ENCODE assay signal across 8 cellular contexts in the genomic region with DNA sequence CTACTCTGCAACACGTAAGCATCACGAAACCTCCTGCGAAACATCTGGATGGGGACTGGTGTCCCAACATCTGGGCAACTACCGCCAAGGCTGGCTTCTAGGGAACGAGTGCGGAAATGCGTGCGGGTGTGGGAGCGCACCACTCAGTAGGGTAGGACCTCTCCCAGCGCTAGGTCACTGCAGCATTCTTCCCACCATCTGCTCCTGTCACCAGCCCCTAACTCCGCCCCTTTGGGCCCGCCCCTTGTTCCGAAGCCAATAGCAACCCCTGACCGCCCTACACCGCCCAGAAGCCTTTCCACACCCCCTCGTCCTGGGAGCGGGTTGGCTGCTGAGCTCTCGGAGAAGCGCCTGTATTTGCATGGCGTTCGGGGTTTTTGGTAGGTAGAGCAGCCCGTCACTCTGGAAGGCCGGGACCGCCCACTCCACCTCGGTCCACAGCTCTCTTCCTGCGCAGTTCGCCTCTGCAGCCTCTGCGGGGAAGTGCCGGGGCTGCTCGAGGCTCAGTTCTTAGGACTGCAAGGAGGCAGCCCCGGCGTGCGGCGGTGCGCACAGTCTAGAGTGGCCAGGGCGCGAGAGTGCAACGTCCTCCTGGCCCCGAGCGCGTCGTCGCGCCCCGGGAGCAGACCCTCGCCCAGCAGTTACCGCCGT. TPM values are rescaled to one million over a fixed set of nuclear protein-coding genes. Genes with fewer than 3 reads are reported as not detected.
DNase-seq lines count a peak whose midpoint lies in the region; ATAC-seq and TF ChIP-seq lines count a peak whose summit lies in the region.

A gene (plus strand): TSS at position 454 of the 651 bp plus-strand sequence. CDS start 438 bp downstream, outside the sequence.

- H2AK5ac ChIP-seq in H9 (ENCODE audit: insufficient read length, low read length), result no peak within 1 kb of the TSS

- H3K4me2 ChIP-seq in H9 (ENCODE audit: insufficient read depth, insufficient read length, low read length), result peak within 1 kb of the TSS; percentile 94

- no peak within 1 kb of the TSS for H3K4ac ChIP-seq in H9 (ENCODE audit: low read depth, low read length)

- no peak within 1 kb of the TSS for H2BK120ac ChIP-seq in H9 (ENCODE audit: low read depth, low read length, poor library complexity, severe bottlenecking)

- no peak within 1 kb of the TSS for H2AFZ ChIP-seq in H9 (ENCODE audit: low read length)

- ATAC-seq in activated naive CD4-positive, alpha-beta T cell treated with anti-CD3 and anti-CD28 coated beads, Interleukin-2, amount 50 U/mL, for 72 hours, result peak; percentile 84 to 86

- H3K36me3 Mint-ChIP-seq in H9 (ENCODE audit: insufficient read depth in 1 of 3, low read depth in 3 of 3) (no peaks in the 10 kb centered on the region; a peak in 1 of 7 replicates), glutamatergic neuron (ENCODE audit: unreplicated experiment) (peaks cover 7% of the 10 kb centered on the region)
- H3K36me3 Mint-ChIP-seq in activated naive CD4-positive, alpha-beta T cell treated with anti-CD3 and anti-CD28 coated beads, Interleukin-2, amount 50 U/mL, for 72 hours, result peaks cover 12 to 28% of the 10 kb centered on the region in 2 donors

- peak within 1 kb of the TSS; percentile 69 to 92 for H3K4me3 Mint-ChIP-seq in H9
- peak within 1 kb of the TSS; percentile 93 for H3K4me3 Mint-ChIP-seq in glutamatergic neuron (ENCODE audit: unreplicated experiment)

- no peak within 1 kb of the TSS for H3K56ac ChIP-seq in H9 (ENCODE audit: insufficient read length, low read depth, low read length)

- peak within 1 kb of the TSS; percentile 6 for H3K9ac ChIP-seq in H9 (ENCODE audit: extremely low read depth, insufficient read length, low read length)

- no peak for TF ChIP-seq EP300 in suprapubic skin (IDR thresholded peaks at IDR 0.05)

- DNase-seq in G401 (ENCODE audit: low spot score), result peak; percentile 95
- DNase-seq in H9, result peak; percentile 100
- DNase-seq in MG63, result peak; percentile 99
- peak; percentile 97 for DNase-seq in SKM-1 (lab: John Stamatoyannopoulos, UW; ENCODE audit: unreplicated experiment)
- DNase-seq in activated naive CD4-positive, alpha-beta T cell treated with anti-CD3 and anti-CD28 coated beads, Interleukin-2, amount 50 U/mL, for 72 hours (ENCODE audit: low spot score in 2 of 2), result peak; percentile 98 to 99
- peak; percentile 100 for DNase-seq in glutamatergic neuron
- peak; percentile 83 for DNase-seq in occipital lobe (lab: John Stamatoyannopoulos, UW)
- peak; percentile 99 for DNase-seq in suprapubic skin (ENCODE audit: low spot score in 2 of 2)

- no peak within 1 kb of the TSS for H3K27ac Mint-ChIP-seq in H9
- H3K27ac Mint-ChIP-seq in activated naive CD4-positive, alpha-beta T cell treated with anti-CD3 and anti-CD28 coated beads, Interleukin-2, amount 50 U/mL, for 72 hours, result peak within 1 kb of the TSS; percentile 87 to 89
- peak within 1 kb of the TSS; percentile 57 for H3K27ac Mint-ChIP-seq in glutamatergic neuron (ENCODE audit: unreplicated experiment)

- peaks cover 3% of the 10 kb centered on the region for H4K20me1 ChIP-seq in H9 (ENCODE audit: control insufficient read depth, insufficient read depth, insufficient read length)

- H3K9me3 ChIP-seq in H9 (ENCODE audit: control insufficient read depth, low read depth, low read length) (no peaks in the 10 kb centered on the region), MG63 (no peaks in the 10 kb centered on the region), suprapubic skin (no peaks in the 10 kb centered on the region)

- H3K4me1 ChIP-seq in H9 (ENCODE audit: insufficient read depth, low read length) (peaks cover 9% of the 10 kb centered on the region; the same call in 1 of the 2 replicates), suprapubic skin (peaks cover 74% of the 10 kb centered on the region)

- H3K79me1 ChIP-seq in H9 (ENCODE audit: insufficient read depth, low read depth, low read length, poor library complexity, severe bottlenecking), result no peaks in the 10 kb centered on the region

- H3K14ac ChIP-seq in H9 (ENCODE audit: insufficient read depth, low read length), result peak within 1 kb of the TSS; percentile 78

- H3K4me3 ChIP-seq in MG63 (peak within 1 kb of the TSS; percentile 59), suprapubic skin (peak within 1 kb of the TSS; percentile 79)

- in situ Hi-C loops in G401 (cut with HindIII; ENCODE audit: low sequenced_read_pairs), result no loop called here

- no peak within 1 kb of the TSS for H3K23ac ChIP-seq in H9 (ENCODE audit: insufficient read length, low read depth, low read length)

- TF ChIP-seq POLR2A in suprapubic skin (IDR thresholded peaks at IDR 0.05), result peak in 1 of 2 donors; percentile 65

- H2BK20ac ChIP-seq in H9 (ENCODE audit: low read depth, low read length, poor library complexity, severe bottlenecking), result no peak within 1 kb of the TSS

- no peak within 1 kb of the TSS for H2BK15ac ChIP-seq in H9 (ENCODE audit: low read depth, low read length)

- peaks cover 0 to 2% of the 10 kb centered on the region in 2 experiments; a peak in 1 of 5 replicates for H3K9me3 Mint-ChIP-seq in H9
- no peaks in the 10 kb centered on the region for H3K9me3 Mint-ChIP-seq in activated naive CD4-positive, alpha-beta T cell treated with anti-CD3 and anti-CD28 coated beads, Interleukin-2, amount 50 U/mL, for 72 hours
- peaks cover 22% of the 10 kb centered on the region for H3K9me3 Mint-ChIP-seq in glutamatergic neuron (ENCODE audit: unreplicated experiment)

- no peak within 1 kb of the TSS for H4K8ac ChIP-seq in H9 (replicated peaks; ENCODE audit: insufficient read length, low read depth, low read length)

- WGBS in H9 (ENCODE audit: extremely low coverage, insufficient read length, low lambda C conversion rate), result no CpG with 5 or more reads among the region's 48 CpGs
- WGBS in suprapubic skin, result 3% methylated on average over 12 of the region's 48 CpGs

- H3K36me3 ChIP-seq in MG63, result no peaks in the 10 kb centered on the region
- no peaks in the 10 kb centered on the region for H3K36me3 ChIP-seq in suprapubic skin

- H3K27ac ChIP-seq in H9 (ENCODE audit: insufficient read length, low read depth, low read length), result no peak within 1 kb of the TSS
- H3K27ac ChIP-seq in suprapubic skin, result peak within 1 kb of the TSS; percentile 69

- H4K91ac ChIP-seq in H9 (ENCODE audit: insufficient read length, low read depth, low read length), result no peak within 1 kb of the TSS

- no peaks in the 10 kb centered on the region; the same call in 1 of the 2 replicates for H3K79me2 ChIP-seq in H9 (ENCODE audit: insufficient read depth, low read length)

- no peak within 1 kb of the TSS for H4K5ac ChIP-seq in H9 (ENCODE audit: insufficient read length, low read depth, low read length)

- H3K27me3 ChIP-seq in H9 (ENCODE audit: insufficient read depth, low read length), result peaks cover 73% of the 10 kb centered on the region
- no peaks in the 10 kb centered on the region for H3K27me3 ChIP-seq in MG63
- peaks cover 72% of the 10 kb centered on the region for H3K27me3 ChIP-seq in suprapubic skin

- peaks cover 55 to 63% of the 10 kb centered on the region in 2 experiments for H3K4me1 Mint-ChIP-seq in H9
- H3K4me1 Mint-ChIP-seq in glutamatergic neuron (ENCODE audit: low read depth, unreplicated experiment), result peaks cover 19% of the 10 kb centered on the region

- no peak within 1 kb of the TSS for H2BK5ac ChIP-seq in H9 (ENCODE audit: insufficient read length, low read length)

- peaks cover 50% of the 10 kb centered on the region for H3K23me2 ChIP-seq in H9 (ENCODE audit: insufficient read length, low read depth, low read length, poor library complexity, severe bottlenecking)

- H3K18ac ChIP-seq in H9 (ENCODE audit: insufficient read length, low read depth, low read length), result peak within 1 kb of the TSS; percentile 19

- H2BK12ac ChIP-seq in H9 (ENCODE audit: insufficient read length, low read depth, low read length), result no peak within 1 kb of the TSS

- TF ChIP-seq CTCF in H9 (conservative IDR thresholded peaks at IDR 0.05) (no peak), glutamatergic neuron (IDR thresholded peaks at IDR 0.05; ENCODE audit: partially characterized antibody, unreplicated experiment) (no peak), suprapubic skin (IDR thresholded peaks at IDR 0.05) (peak in 1 of 2 donors; percentile 18)

- no peak within 1 kb of the TSS for H3T11ph ChIP-seq in H9 (ENCODE audit: low read length)

- H3K27me3 Mint-ChIP-seq in H9 (ENCODE audit: low read depth) (peaks cover 92% of the 10 kb centered on the region), glutamatergic neuron (ENCODE audit: unreplicated experiment) (peaks cover 34% of the 10 kb centered on the region)

RNA-seq across cellular contexts. Expression of the gene that starts here (rescaled TPM):
- 0.37 TPM in 2 replicates for total RNA-seq in G401 (2014; rRNA removed; shearing (Covaris generic))
- total RNA-seq in H9 (2021) (2.8 and 2.9 TPM in 2 replicates), glutamatergic neuron (ENCODE audit: unreplicated experiment) (2.4 TPM), occipital lobe (1.6 TPM), suprapubic skin (10 to 100 TPM in 3 of 4 donors, 1 to 10 TPM in 1; 7.3 to 21.2 (median 14.7) TPM)
- 0.27 and 0.49 TPM in 2 replicates for total RNA-seq in MG63 (2014; rRNA removed; shearing (Covaris generic); ENCODE audit: low replicate concordance)
- total RNA-seq in activated naive CD4-positive, alpha-beta T cell treated with anti-CD3 and anti-CD28 coated beads, Interleukin-2, amount 50 U/mL, for 72 hours, result 1 to 10 TPM; 5.0 to 6.5 TPM

Comparison
In these comparisons a context has a peak if more than half of its experiments do, and no peak if none do; other contexts are left out.
1. Peak in DNase-seq in G401; RNA of the gene not detected or under 1 TPM.
2. Peak in DNase-seq and H3K4me3 ChIP-seq in MG63; RNA of the gene not detected or under 1 TPM.
3. H3K27ac Mint-ChIP-seq: peak in activated naive CD4-positive, alpha-beta T cell treated with anti-CD3 and anti-CD28 coated beads, Interleukin-2, amount 50 U/mL, for 72 hours (2 of 2) and glutamatergic neuron (single experiment); none in H9 (0 of 3).
4. Peak in every context shown above with its lines, with median percentiles within 50 percentile points of each other: DNase-seq.